1 cellular context compared by ENCODE assay signal in genomic region chr2:188497736-188498135, GRCh38.
TF ChIP-seq lines count a peak whose summit lies in the region.

No MANE protein-coding gene starts in this region.

TF ChIP-seq in GM23338, 12 proteins besides CTCF, POLR2A, EP300 and RAD21 (continued from another document):
- TF ChIP-seq, protein P1, sequence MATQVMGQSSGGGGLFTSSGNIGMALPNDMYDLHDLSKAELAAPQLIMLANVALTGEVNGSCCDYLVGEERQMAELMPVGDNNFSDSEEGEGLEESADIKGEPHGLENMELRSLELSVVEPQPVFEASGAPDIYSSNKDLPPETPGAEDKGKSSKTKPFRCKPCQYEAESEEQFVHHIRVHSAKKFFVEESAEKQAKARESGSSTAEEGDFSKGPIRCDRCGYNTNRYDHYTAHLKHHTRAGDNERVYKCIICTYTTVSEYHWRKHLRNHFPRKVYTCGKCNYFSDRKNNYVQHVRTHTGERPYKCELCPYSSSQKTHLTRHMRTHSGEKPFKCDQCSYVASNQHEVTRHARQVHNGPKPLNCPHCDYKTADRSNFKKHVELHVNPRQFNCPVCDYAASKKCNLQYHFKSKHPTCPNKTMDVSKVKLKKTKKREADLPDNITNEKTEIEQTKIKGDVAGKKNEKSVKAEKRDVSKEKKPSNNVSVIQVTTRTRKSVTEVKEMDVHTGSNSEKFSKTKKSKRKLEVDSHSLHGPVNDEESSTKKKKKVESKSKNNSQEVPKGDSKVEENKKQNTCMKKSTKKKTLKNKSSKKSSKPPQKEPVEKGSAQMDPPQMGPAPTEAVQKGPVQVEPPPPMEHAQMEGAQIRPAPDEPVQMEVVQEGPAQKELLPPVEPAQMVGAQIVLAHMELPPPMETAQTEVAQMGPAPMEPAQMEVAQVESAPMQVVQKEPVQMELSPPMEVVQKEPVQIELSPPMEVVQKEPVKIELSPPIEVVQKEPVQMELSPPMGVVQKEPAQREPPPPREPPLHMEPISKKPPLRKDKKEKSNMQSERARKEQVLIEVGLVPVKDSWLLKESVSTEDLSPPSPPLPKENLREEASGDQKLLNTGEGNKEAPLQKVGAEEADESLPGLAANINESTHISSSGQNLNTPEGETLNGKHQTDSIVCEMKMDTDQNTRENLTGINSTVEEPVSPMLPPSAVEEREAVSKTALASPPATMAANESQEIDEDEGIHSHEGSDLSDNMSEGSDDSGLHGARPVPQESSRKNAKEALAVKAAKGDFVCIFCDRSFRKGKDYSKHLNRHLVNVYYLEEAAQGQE (IDR thresholded peaks at IDR 0.05; ENCODE audit: unreplicated experiment), result no peak
- no peak for TF ChIP-seq EZH2phosphoT487 (IDR thresholded peaks at IDR 0.05; ENCODE audit: unreplicated experiment)
- TF ChIP-seq ZNF462 (CRISPR knock-in tag; IDR thresholded peaks at IDR 0.05), result no peak
- no peak for TF ChIP-seq ZNF331 (CRISPR knock-in tag; IDR thresholded peaks at IDR 0.05; ENCODE audit: low read depth)
- TF ChIP-seq CREB1 (CRISPR knock-in tag; IDR thresholded peaks at IDR 0.05; ENCODE audit: low read depth), result no peak
- TF ChIP-seq ETS1 (IDR thresholded peaks at IDR 0.05), result no peak
- TF ChIP-seq POLR2AphosphoS5 (IDR thresholded peaks at IDR 0.05; ENCODE audit: low read depth), result no peak
- no peak for TF ChIP-seq JUNB (IDR thresholded peaks at IDR 0.05; ENCODE audit: unreplicated experiment)
